ENCODE assay signal across 9 cellular contexts in the genomic region with DNA sequence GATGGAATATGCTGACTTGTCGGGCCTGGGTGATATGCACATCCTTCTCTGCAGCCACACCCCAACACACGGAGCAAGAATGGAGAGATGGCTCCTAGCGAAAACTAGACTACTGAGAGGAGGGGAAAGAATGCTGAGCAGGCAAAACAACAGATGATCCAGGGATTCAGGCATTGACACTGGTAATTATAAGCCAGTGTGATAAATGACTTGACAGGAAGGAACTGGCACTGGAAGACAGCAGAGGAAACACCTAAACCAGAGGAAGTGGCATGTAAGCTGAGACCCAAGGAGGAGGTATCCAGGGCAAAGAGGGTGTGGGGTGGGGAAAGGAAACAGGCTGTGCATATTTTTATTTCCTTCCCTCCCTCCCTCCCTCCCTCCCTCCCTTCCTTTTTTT. TPM values are rescaled to one million over a fixed set of nuclear protein-coding genes. Genes with fewer than 3 reads are reported as not detected.
DNase-seq lines count a peak whose midpoint lies in the region; ATAC-seq, FAIRE-seq and TF ChIP-seq lines count a peak whose summit lies in the region.
"Had no signal": no experiment of that assay in that cellular context is flagged by ENCODE, and none has a peak within 500 bp of the region (broad histone marks: within the 10 kb centered on the region; RNA-seq: fewer than 3 reads in every experiment).

No MANE protein-coding gene starts in this region.

- peak in 1 of 2 donors; percentile 53 for ATAC-seq in activated naive CD4-positive, alpha-beta T cell treated with anti-CD3 and anti-CD28 coated beads, Interleukin-2, amount 50 U/mL, for 72 hours
- ATAC-seq in lower lobe of right lung (no peak), SK-N-SH treated with all-trans-retinoic acid at 6 μM for 48 hours (no peak)

- H3K9me3 ChIP-seq in small intestine (ENCODE audit: control insufficient read depth, low read depth), result no peaks in the 10 kb centered on the region
- no peaks in the 10 kb centered on the region for H3K9me3 ChIP-seq in adrenal gland (replicated peaks in 1 of 3)
- no peaks in the 10 kb centered on the region for H3K9me3 ChIP-seq in lower lobe of right lung

- no peak for FAIRE-seq in small intestine (lab: Jason Lieb, UNC)

- peaks cover 56% of the 10 kb centered on the region for H3K4me1 Mint-ChIP-seq in activated CD4-positive, alpha-beta T cell treated with anti-CD3 and anti-CD28 coated beads, Interleukin-2, amount 10 ng/mL, durations not matched to agents 7 days and 5 days

- 54 to 67% (median 54%) methylated on average over 3 of the region's 3 CpGs for WGBS in small intestine, 3 donors
- 37 to 49% (median 47%) methylated on average over 3 of the region's 3 CpGs for WGBS in adrenal gland, 4 donors

- H3K36me3 ChIP-seq in small intestine (ENCODE audit: control insufficient read depth in 2 of 2, insufficient read depth in 2 of 2, low read length in 2 of 2) (no peaks in the 10 kb centered on the region), adrenal gland (replicated peaks in 1 of 2) (no peaks in the 10 kb centered on the region), lower lobe of right lung (no peaks in the 10 kb centered on the region)

- CTCF ChIA-PET in activated CD4-positive, alpha-beta T cell treated with anti-CD3 and anti-CD28 coated beads, Interleukin-2, amount 10 ng/mL, durations not matched to agents 7 days and 5 days (lab: Charles Lee), result interaction anchor here (1.0 to 1.2 kb wide), 3 partner anchors 18 to 44 kb away, joined by 3 to 4 read pairs (median 3); partner anchors contain the start of gene PTP4A2

- H3K27me3 ChIP-seq in small intestine (ENCODE audit: control insufficient read depth in 2 of 2, insufficient read depth in 2 of 2, low read length in 2 of 2), result no peaks in the 10 kb centered on the region
- H3K27me3 ChIP-seq in adrenal gland, result no peaks in the 10 kb centered on the region
- no peaks in the 10 kb centered on the region for H3K27me3 ChIP-seq in lower lobe of right lung (ENCODE audit: low read depth)

- H3K4me3 Mint-ChIP-seq in activated CD4-positive, alpha-beta T cell treated with anti-CD3 and anti-CD28 coated beads, Interleukin-2, amount 10 ng/mL, durations not matched to agents 7 days and 5 days, result peak overlapping the region; percentile 22

- H3K27ac ChIP-seq in small intestine (ENCODE audit: low read depth in 1 of 2, low read length in 1 of 2), result no peak overlapping the region
- no peak overlapping the region for H3K27ac ChIP-seq in adrenal gland
- no peak overlapping the region for H3K27ac ChIP-seq in lower lobe of right lung

- H3K27me3 Mint-ChIP-seq in activated CD4-positive, alpha-beta T cell treated with anti-CD3 and anti-CD28 coated beads, Interleukin-2, amount 10 ng/mL, durations not matched to agents 7 days and 5 days, result no peaks in the 10 kb centered on the region

- H3K4me3 ChIP-seq in small intestine (ENCODE audit: low read depth in 1 of 2, low read length in 2 of 2) (no peak overlapping the region), adrenal gland (no peak overlapping the region), lower lobe of right lung (no peak overlapping the region)

- DNase-seq in activated CD4-positive, alpha-beta T cell treated with anti-CD3 and anti-CD28 coated beads, Interleukin-2, amount 10 ng/mL, durations not matched to agents 7 days and 5 days, result peak; percentile 69
- DNase-seq in activated CD4-positive, alpha-beta T cell treated with anti-CD3 and anti-CD28 coated beads for 4 hours, result no peak
- peak; percentile 90 for DNase-seq in NCI-H69 (lab: John Stamatoyannopoulos, UW)
- no peak for DNase-seq in activated naive CD4-positive, alpha-beta T cell treated with anti-CD3 and anti-CD28 coated beads, Interleukin-2, amount 50 U/mL, for 72 hours (ENCODE audit: low spot score in 2 of 2)
- peak; percentile 13 for DNase-seq in small intestine
- DNase-seq in adrenal gland, result no peak
- DNase-seq in lower lobe of right lung, result no peak
- DNase-seq: occipital lobe had no signal

- no peak for TF ChIP-seq POLR2A in adrenal gland (IDR thresholded peaks at IDR 0.05)

- H3K4me1 ChIP-seq in small intestine (ENCODE audit: control insufficient read depth in 2 of 2, insufficient read depth in 1 of 2, low read depth in 1 of 2, low read length in 1 of 2) (no peaks in the 10 kb centered on the region), adrenal gland (replicated peaks in 1 of 2) (peaks cover 0 to 5% of the 10 kb centered on the region in 2 donors), lower lobe of right lung (peaks cover 11% of the 10 kb centered on the region)

- H3K36me3 Mint-ChIP-seq in activated CD4-positive, alpha-beta T cell treated with anti-CD3 and anti-CD28 coated beads, Interleukin-2, amount 10 ng/mL, durations not matched to agents 7 days and 5 days (ENCODE audit: low read depth), result peaks cover 4% of the 10 kb centered on the region
- H3K36me3 Mint-ChIP-seq in activated naive CD4-positive, alpha-beta T cell treated with anti-CD3 and anti-CD28 coated beads, Interleukin-2, amount 50 U/mL, for 72 hours, result peaks cover 0 to 13% of the 10 kb centered on the region in 2 donors

- TF ChIP-seq CTCF in adrenal gland (IDR thresholded peaks at IDR 0.05), result no peak
- no peak for TF ChIP-seq CTCF in lower lobe of right lung (IDR thresholded peaks at IDR 0.05)

- intact Hi-C loops in adrenal gland (cut with DNase I), result no loop called here
- intact Hi-C loops in lower lobe of right lung (cut with DNase I), result no loop called here

- peaks cover 4% of the 10 kb centered on the region for H3K9me3 Mint-ChIP-seq in activated CD4-positive, alpha-beta T cell treated with anti-CD3 and anti-CD28 coated beads, Interleukin-2, amount 10 ng/mL, durations not matched to agents 7 days and 5 days
- no peaks in the 10 kb centered on the region for H3K9me3 Mint-ChIP-seq in activated naive CD4-positive, alpha-beta T cell treated with anti-CD3 and anti-CD28 coated beads, Interleukin-2, amount 50 U/mL, for 72 hours

- H3K27ac Mint-ChIP-seq in activated CD4-positive, alpha-beta T cell treated with anti-CD3 and anti-CD28 coated beads, Interleukin-2, amount 10 ng/mL, durations not matched to agents 7 days and 5 days, result peak overlapping the region; percentile 86
- H3K27ac Mint-ChIP-seq in activated naive CD4-positive, alpha-beta T cell treated with anti-CD3 and anti-CD28 coated beads, Interleukin-2, amount 50 U/mL, for 72 hours, result peak overlapping the region; percentile 5 to 81

- POLR2A ChIA-PET in activated CD4-positive, alpha-beta T cell treated with anti-CD3 and anti-CD28 coated beads, Interleukin-2, amount 10 ng/mL, durations not matched to agents 7 days and 5 days (lab: Charles Lee), result interaction anchor here (0.6 kb wide), 1 partner anchor 23 kb away, joined by 3 read pairs; no protein-coding TSS in a partner anchor

TF ChIP-seq in SK-N-SH treated with all-trans-retinoic acid at 6 μM for 48 hours, 23 proteins besides CTCF, POLR2A, EP300 and RAD21 (continues in another document):
- no peak for TF ChIP-seq ZNF70 (CRISPR knock-in tag; IDR thresholded peaks at IDR 0.05)
- no peak for TF ChIP-seq RARB (CRISPR knock-in tag; IDR thresholded peaks at IDR 0.05)
- TF ChIP-seq CREB5 (CRISPR knock-in tag; IDR thresholded peaks at IDR 0.05; ENCODE audit: low read depth), result no peak
- TF ChIP-seq PPARA (CRISPR knock-in tag; IDR thresholded peaks at IDR 0.05; ENCODE audit: borderline replicate concordance), result no peak
- TF ChIP-seq, protein P1, sequence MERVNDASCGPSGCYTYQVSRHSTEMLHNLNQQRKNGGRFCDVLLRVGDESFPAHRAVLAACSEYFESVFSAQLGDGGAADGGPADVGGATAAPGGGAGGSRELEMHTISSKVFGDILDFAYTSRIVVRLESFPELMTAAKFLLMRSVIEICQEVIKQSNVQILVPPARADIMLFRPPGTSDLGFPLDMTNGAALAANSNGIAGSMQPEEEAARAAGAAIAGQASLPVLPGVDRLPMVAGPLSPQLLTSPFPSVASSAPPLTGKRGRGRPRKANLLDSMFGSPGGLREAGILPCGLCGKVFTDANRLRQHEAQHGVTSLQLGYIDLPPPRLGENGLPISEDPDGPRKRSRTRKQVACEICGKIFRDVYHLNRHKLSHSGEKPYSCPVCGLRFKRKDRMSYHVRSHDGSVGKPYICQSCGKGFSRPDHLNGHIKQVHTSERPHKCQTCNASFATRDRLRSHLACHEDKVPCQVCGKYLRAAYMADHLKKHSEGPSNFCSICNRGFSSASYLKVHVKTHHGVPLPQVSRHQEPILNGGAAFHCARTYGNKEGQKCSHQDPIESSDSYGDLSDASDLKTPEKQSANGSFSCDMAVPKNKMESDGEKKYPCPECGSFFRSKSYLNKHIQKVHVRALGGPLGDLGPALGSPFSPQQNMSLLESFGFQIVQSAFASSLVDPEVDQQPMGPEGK (CRISPR knock-in tag; IDR thresholded peaks at IDR 0.05; ENCODE audit: borderline replicate concordance), result no peak
- no peak for TF ChIP-seq ZNF8 (CRISPR knock-in tag; IDR thresholded peaks at IDR 0.05)
- no peak for TF ChIP-seq CSDC2 (CRISPR knock-in tag; IDR thresholded peaks at IDR 0.05)
- no peak for TF ChIP-seq ZC3H10 (CRISPR knock-in tag; IDR thresholded peaks at IDR 0.05)

RNA-seq across cellular contexts. Expression of gene KHDRBS1, which starts 31.7 kb away (rescaled TPM):
- total RNA-seq in activated CD4-positive, alpha-beta T cell treated with anti-CD3 and anti-CD28 coated beads, Interleukin-2, amount 10 ng/mL, durations not matched to agents 7 days and 5 days, result 100 to 1,000 TPM; 174 to 183 TPM
- 100 to 1,000 TPM; 159 to 210 TPM for total RNA-seq in activated naive CD4-positive, alpha-beta T cell treated with anti-CD3 and anti-CD28 coated beads, Interleukin-2, amount 50 U/mL, for 72 hours
- polyA plus RNA-seq in small intestine (10 to 100 TPM; 50.1 to 97.8 (median 57.6) TPM), adrenal gland (10 to 100 TPM; 37.3 to 88.2 (median 43.7) TPM)
- total RNA-seq in adrenal gland (100 to 1,000 TPM in 1 of 8 donors, 10 to 100 TPM in 7; 59.7 to 108 (median 77.8) TPM), lower lobe of right lung (79.5 TPM)

RNA-seq across cellular contexts. Expression of gene PTP4A2, which starts 43.8 kb away (rescaled TPM):
- 100 to 1,000 TPM; 334 to 347 TPM for total RNA-seq in activated CD4-positive, alpha-beta T cell treated with anti-CD3 and anti-CD28 coated beads, Interleukin-2, amount 10 ng/mL, durations not matched to agents 7 days and 5 days
- total RNA-seq in activated naive CD4-positive, alpha-beta T cell treated with anti-CD3 and anti-CD28 coated beads, Interleukin-2, amount 50 U/mL, for 72 hours, result 100 to 1,000 TPM; 216 to 408 TPM
- polyA plus RNA-seq in small intestine, result 100 to 1,000 TPM; 115 to 129 (median 120) TPM
- total RNA-seq in adrenal gland, result 100 to 1,000 TPM in 6 of 8 donors, 10 to 100 TPM in 2; 75.9 to 268 (median 185) TPM
- 100 to 1,000 TPM in 1 of 3 donors, 10 to 100 TPM in 2; 51.8 to 371 (median 56.2) TPM for polyA plus RNA-seq in adrenal gland
- 205 TPM for total RNA-seq in lower lobe of right lung

Comparison
In these comparisons a context has a peak if more than half of its experiments do, and no peak if none do; other contexts are left out.
1. DNase-seq: peak in activated CD4-positive, alpha-beta T cell treated with anti-CD3 and anti-CD28 coated beads, Interleukin-2, amount 10 ng/mL, durations not matched to agents 7 days and 5 days (single experiment), NCI-H69 (single experiment) and small intestine (single experiment); none in activated CD4-positive, alpha-beta T cell treated with anti-CD3 and anti-CD28 coated beads for 4 hours (0 of 2), activated naive CD4-positive, alpha-beta T cell treated with anti-CD3 and anti-CD28 coated beads, Interleukin-2, amount 50 U/mL, for 72 hours (0 of 2), adrenal gland (0 of 7) and lower lobe of right lung (single experiment).